Comparison of ENCODE assay signal across 9 cellular contexts in the genomic region with DNA sequence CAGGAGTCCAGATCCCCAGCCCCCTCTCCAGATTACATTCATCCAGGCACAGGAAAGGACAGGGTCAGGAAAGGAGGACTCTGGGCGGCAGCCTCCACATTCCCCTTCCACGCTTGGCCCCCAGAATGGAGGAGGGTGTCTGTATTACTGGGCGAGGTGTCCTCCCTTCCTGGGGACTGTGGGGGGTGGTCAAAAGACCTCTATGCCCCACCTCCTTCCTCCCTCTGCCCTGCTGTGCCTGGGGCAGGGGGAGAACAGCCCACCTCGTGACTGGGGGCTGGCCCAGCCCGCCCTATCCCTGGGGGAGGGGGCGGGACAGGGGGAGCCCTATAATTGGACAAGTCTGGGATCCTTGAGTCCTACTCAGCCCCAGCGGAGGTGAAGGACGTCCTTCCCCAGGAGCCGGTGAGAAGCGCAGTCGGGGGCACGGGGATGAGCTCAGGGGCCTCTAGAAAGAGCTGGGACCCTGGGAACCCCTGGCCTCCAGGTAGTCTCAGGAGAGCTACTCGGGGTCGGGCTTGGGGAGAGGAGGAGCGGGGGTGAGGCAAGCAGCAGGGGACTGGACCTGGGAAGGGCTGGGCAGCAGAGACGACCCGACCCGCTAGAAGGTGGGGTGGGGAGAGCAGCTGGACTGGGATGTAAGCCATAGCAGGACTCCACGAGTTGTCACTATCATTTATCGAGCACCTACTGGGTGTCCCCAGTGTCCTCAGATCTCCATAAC. TPM values are rescaled to one million over a fixed set of nuclear protein-coding genes. Genes with fewer than 3 reads are reported as not detected.
DNase-seq lines count a peak whose midpoint lies in the region; ATAC-seq and TF ChIP-seq lines count a peak whose summit lies in the region.
"Had no signal": no experiment of that assay in that cellular context is flagged by ENCODE, and none has a peak within 500 bp of the region (broad histone marks: within the 10 kb centered on the region; RNA-seq: fewer than 3 reads in every experiment).

TSS of gene APOE (plus strand) at position 360 of the 724 bp plus-strand sequence. CDS start 829 bp downstream, outside the sequence.

- peak within 1 kb of the TSS; percentile 83 for H3K4me3 Mint-ChIP-seq in nephron progenitor cell

- H3K4me3 ChIP-seq in fibroblast of mammary gland (ENCODE audit: control insufficient read depth, low read depth, low read length): peak within 1 kb of the TSS; percentile 6

- peaks cover 11% of the 10 kb centered on the region for H3K27me3 Mint-ChIP-seq in nephron progenitor cell (ENCODE audit: low read depth, poor library complexity)

- no peak for TF ChIP-seq CTCF in fibroblast of mammary gland (conservative IDR thresholded peaks at IDR 0.05; ENCODE audit: control insufficient read depth, insufficient read depth, low read depth, low read length)
- no peak for TF ChIP-seq CTCF in nephron progenitor cell (IDR thresholded peaks at IDR 0.05)

- no peaks in the 10 kb centered on the region for H3K9me3 Mint-ChIP-seq in nephron progenitor cell

- ATAC-seq in HG02840 (IDR thresholded peaks at IDR 0.05; ENCODE audit: low FRiP score, unreplicated experiment) (no peak), GM19035 (IDR thresholded peaks at IDR 0.05; ENCODE audit: unreplicated experiment) (no peak)

- H3K27ac Mint-ChIP-seq in nephron progenitor cell: peak within 1 kb of the TSS; percentile 51

- H3K36me3 Mint-ChIP-seq in nephron progenitor cell (ENCODE audit: low read depth): no peaks in the 10 kb centered on the region

- peaks cover 31% of the 10 kb centered on the region for H3K4me1 Mint-ChIP-seq in nephron progenitor cell

- in situ Hi-C loops in SK-MEL-5 (cut with HindIII; ENCODE audit: low pct_unique_long_range_greater_than_20kb, low sequenced_read_pairs): no loop called here

- DNase-seq in C1 segment of cervical spinal cord (lab: John Stamatoyannopoulos, UW): peak in 13 of 14 donors; percentile 6 to 79 (median 40)
- peak; percentile 56 for DNase-seq in SK-MEL-5 (ENCODE audit: low read depth, low spot score)
- DNase-seq in fibroblast of mammary gland (ENCODE audit: low read depth): no peak
- peak; percentile 41 for DNase-seq in nephron progenitor cell
- no peak for DNase-seq in DMS153 treated with DMSO at 0.1 percent for 48 hours (lab: John Stamatoyannopoulos, UW; ENCODE audit: unreplicated experiment)
- no peak for DNase-seq in KG1 (lab: John Stamatoyannopoulos, UW)
- DNase-seq: SW 1271 had no signal

RNA-seq across cellular contexts. Expression of gene APOE, which starts in this region (rescaled TPM):
- 225 and 263 TPM in 2 replicates for total RNA-seq in SK-MEL-5 (2014; rRNA removed; shearing (Covaris generic))
- 269 and 331 TPM in 2 replicates for polyA plus RNA-seq in SK-MEL-5 (2015; cell fraction: cytosol; rRNA removed)
- polyA plus RNA-seq in SK-MEL-5 (2015; cell fraction: nucleus; rRNA removed): 16.0 and 25.8 TPM in 2 replicates

Comparison
In these comparisons a context has a peak if more than half of its experiments do, and no peak if none do; other contexts are left out.
1. DNase-seq: peak in C1 segment of cervical spinal cord (13 of 14), SK-MEL-5 (single experiment) and nephron progenitor cell (single experiment); none in fibroblast of mammary gland (single experiment), DMS153 treated with DMSO at 0.1 percent for 48 hours (single experiment) and KG1 (single experiment).